ENCODE assay signal across 8 cellular contexts in the genomic region with DNA sequence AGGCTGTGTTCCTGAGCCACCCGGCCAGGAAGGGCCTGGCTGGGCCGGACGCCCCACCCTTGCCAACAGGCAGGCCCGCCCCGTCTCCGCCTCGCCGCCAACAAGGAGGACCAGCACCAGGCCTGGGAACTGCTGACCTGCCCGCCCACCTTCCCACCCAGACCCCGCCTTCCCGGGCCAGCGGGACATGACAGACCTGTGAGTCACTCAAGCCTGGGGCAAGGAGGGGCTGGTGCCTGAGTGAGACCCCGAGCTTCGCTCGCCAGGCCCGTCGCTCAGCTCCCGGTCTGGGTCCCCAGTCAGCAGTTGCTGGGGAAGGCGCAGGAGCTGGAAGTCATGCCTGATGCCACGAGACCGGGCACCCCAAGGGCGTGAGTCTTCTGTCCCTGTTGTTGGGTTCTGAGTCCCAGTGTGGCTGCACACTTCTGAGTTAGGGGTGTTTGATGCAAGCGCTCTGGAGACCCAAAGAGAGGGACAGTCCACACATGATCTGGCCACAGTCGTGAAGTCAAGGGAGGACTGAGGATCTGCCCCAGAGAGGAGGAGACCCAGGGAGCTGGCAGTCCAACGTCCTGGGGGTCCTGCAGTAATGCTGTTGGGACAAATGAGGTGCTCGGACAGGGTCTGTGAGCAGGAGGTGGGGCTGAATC. TPM values are rescaled to one million over a fixed set of nuclear protein-coding genes. Genes with fewer than 3 reads are reported as not detected.
A peak's percentile ranks its signal among the peaks of the same experiment; 100 is the strongest.
DNase-seq lines count a peak whose midpoint lies in the region; ATAC-seq and TF ChIP-seq lines count a peak whose summit lies in the region.

A gene with protein sequence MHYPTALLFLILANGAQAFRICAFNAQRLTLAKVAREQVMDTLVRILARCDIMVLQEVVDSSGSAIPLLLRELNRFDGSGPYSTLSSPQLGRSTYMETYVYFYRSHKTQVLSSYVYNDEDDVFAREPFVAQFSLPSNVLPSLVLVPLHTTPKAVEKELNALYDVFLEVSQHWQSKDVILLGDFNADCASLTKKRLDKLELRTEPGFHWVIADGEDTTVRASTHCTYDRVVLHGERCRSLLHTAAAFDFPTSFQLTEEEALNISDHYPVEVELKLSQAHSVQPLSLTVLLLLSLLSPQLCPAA (minus strand): TSS at position 33 of the 650 bp plus-strand sequence. CDS start 3,686 bp downstream, outside the sequence.

- H3K27me3 Mint-ChIP-seq in stimulated activated naive B cell treated with anti-CD40 and anti-IgM and Interleukin-4, amounts not matched to agents 10 μg/mL and 1 μg/mL and 100 μg/mL, for 72 hours = no peaks in the 10 kb centered on the region

- peak within 1 kb of the TSS; percentile 24 for H3K27ac ChIP-seq in caudate nucleus (ENCODE audit: low read depth, low read length)

- no peak for TF ChIP-seq CTCF in GM20000 (IDR thresholded peaks at IDR 0.05; ENCODE audit: extremely low read depth, missing control alignments)

- H3K4me3 Mint-ChIP-seq in stimulated activated naive B cell treated with anti-CD40 and anti-IgM and Interleukin-4, amounts not matched to agents 10 μg/mL and 1 μg/mL and 100 μg/mL, for 72 hours = peak within 1 kb of the TSS; percentile 67 to 83

- ATAC-seq in stimulated activated naive B cell treated with anti-CD40 and anti-IgM and Interleukin-4, amounts not matched to agents 10 μg/mL and 1 μg/mL and 100 μg/mL, for 72 hours (replicated peaks) = peak; percentile 56 to 64
- no peak for ATAC-seq in HG02623 (IDR thresholded peaks at IDR 0.05; ENCODE audit: unreplicated experiment)

- no peaks in the 10 kb centered on the region for H3K9me3 Mint-ChIP-seq in stimulated activated naive B cell treated with anti-CD40 and anti-IgM and Interleukin-4, amounts not matched to agents 10 μg/mL and 1 μg/mL and 100 μg/mL, for 72 hours

- peak; percentile 48 for DNase-seq in Ammon's horn (ENCODE audit: low spot score)
- DNase-seq in GM20000 (ENCODE audit: low spot score) = peak; percentile 78
- peak in 9 of 61 donors; percentile 1 to 12 (median 5) for DNase-seq in caudate nucleus (lab: John Stamatoyannopoulos, UW)
- peak; percentile 70 for DNase-seq in kidney glomerular epithelial cell (lab: John Stamatoyannopoulos, UW)
- DNase-seq in stimulated activated naive B cell treated with anti-CD40 and anti-IgM and Interleukin-4, amounts not matched to agents 10 μg/mL and 1 μg/mL and 100 μg/mL, for 72 hours = peak; percentile 46
- DNase-seq in NCI-H524 (lab: John Stamatoyannopoulos, UW) = no peak

- peaks cover 3 to 24% of the 10 kb centered on the region in 2 donors for H3K36me3 Mint-ChIP-seq in stimulated activated naive B cell treated with anti-CD40 and anti-IgM and Interleukin-4, amounts not matched to agents 10 μg/mL and 1 μg/mL and 100 μg/mL, for 72 hours

- H3K27ac Mint-ChIP-seq in stimulated activated naive B cell treated with anti-CD40 and anti-IgM and Interleukin-4, amounts not matched to agents 10 μg/mL and 1 μg/mL and 100 μg/mL, for 72 hours = peak within 1 kb of the TSS; percentile 53

- peaks cover 22 to 40% of the 10 kb centered on the region in 2 donors for H3K4me1 Mint-ChIP-seq in stimulated activated naive B cell treated with anti-CD40 and anti-IgM and Interleukin-4, amounts not matched to agents 10 μg/mL and 1 μg/mL and 100 μg/mL, for 72 hours

TF ChIP-seq in PFSK-1, 5 proteins besides CTCF, POLR2A, EP300 and RAD21:
- TF ChIP-seq TAF1 (IDR thresholded peaks at IDR 0.05; ENCODE audit: borderline replicate concordance, insufficient read depth, low read length) = 0 out of 2 replicates have a peak, but pooled peaks have one; percentile 39
- no peak for TF ChIP-seq SIN3A (IDR thresholded peaks at IDR 0.05; ENCODE audit: borderline replicate concordance, insufficient read depth, low read length)
- TF ChIP-seq POLR2AphosphoS5 (IDR thresholded peaks at IDR 0.05; ENCODE audit: low read depth, low read length) = 0 out of 2 replicates have a peak, but pooled peaks have one; percentile 30
TF ChIP-seq in PFSK-1: peak in this region for 2.

RNA-seq across cellular contexts. Expression of the gene that starts here (rescaled TPM):
- 16.1 TPM for polyA plus RNA-seq in PFSK-1 (2012; ENCODE audit: insufficient read length, low read depth)

Comparison
In these comparisons a context has a peak if more than half of its experiments do, and no peak if none do; other contexts are left out.
1. DNase-seq: peak in Ammon's horn (single experiment), GM20000 (single experiment), kidney glomerular epithelial cell (single experiment) and stimulated activated naive B cell treated with anti-CD40 and anti-IgM and Interleukin-4, amounts not matched to agents 10 μg/mL and 1 μg/mL and 100 μg/mL, for 72 hours (single experiment); none in NCI-H524 (0 of 2).